ENCODE assay signal across 1 cellular context in the genomic region with DNA sequence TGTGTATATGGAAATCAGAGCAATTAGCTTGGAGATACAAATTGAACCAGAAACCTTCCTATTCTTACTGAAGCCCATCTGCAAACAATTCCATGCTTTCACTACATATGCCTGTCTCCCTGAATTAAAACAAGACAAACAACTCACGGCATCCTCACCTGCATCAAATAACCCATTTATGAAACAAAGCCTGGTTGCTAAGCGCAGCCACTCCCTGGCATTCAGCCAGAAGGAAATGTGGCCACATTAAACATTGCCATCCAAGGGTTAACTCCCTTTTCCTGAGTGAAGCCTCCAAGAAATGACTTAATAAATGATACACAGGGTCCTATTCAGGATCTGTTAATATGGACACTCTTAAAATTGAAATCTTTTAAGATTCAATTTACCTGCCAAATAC.
A peak's percentile ranks its signal among the peaks of the same experiment; 100 is the strongest.
TF ChIP-seq lines count a peak whose summit lies in the region.

No MANE protein-coding gene starts in this region.

TF ChIP-seq in K562, 482 proteins besides CTCF, POLR2A, EP300 and RAD21:
- TF ChIP-seq, protein P1, sequence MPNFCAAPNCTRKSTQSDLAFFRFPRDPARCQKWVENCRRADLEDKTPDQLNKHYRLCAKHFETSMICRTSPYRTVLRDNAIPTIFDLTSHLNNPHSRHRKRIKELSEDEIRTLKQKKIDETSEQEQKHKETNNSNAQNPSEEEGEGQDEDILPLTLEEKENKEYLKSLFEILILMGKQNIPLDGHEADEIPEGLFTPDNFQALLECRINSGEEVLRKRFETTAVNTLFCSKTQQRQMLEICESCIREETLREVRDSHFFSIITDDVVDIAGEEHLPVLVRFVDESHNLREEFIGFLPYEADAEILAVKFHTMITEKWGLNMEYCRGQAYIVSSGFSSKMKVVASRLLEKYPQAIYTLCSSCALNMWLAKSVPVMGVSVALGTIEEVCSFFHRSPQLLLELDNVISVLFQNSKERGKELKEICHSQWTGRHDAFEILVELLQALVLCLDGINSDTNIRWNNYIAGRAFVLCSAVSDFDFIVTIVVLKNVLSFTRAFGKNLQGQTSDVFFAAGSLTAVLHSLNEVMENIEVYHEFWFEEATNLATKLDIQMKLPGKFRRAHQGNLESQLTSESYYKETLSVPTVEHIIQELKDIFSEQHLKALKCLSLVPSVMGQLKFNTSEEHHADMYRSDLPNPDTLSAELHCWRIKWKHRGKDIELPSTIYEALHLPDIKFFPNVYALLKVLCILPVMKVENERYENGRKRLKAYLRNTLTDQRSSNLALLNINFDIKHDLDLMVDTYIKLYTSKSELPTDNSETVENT (CRISPR knock-in tag; IDR thresholded peaks at IDR 0.05) = no peak
- peak; percentile 17; the same call in 1 of the 2 replicates for TF ChIP-seq NFIC (IDR thresholded peaks at IDR 0.05)
